Comparison of ENCODE assay signal across 11 cellular contexts in the genomic region with DNA sequence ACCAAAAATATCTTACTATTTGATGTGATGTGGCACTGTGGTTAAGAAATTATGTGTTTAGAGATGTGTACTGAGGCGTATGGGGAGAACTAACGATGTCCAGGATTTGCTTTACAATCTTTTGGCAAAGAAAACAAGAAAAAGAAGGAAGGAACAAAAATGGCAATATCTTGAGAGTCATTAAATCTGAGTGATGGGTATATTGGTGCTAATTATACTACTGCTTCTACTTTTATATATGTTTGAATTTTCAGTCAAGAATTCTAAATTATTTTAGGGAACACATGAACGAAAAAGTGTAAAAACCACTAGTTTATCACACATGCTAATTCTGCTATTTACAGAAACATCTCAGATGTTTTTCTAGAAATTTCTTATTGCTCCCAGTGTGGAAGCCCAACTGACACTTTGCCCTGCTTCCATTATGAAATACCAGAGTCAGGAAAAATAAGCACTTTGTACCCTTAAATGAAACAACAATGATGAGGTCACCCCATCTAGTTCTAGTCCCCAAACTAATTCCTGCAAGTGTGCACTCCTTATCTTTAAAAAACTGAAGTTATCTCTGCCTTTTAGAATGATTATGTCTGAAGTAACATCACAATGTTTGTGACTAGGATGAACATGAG. TPM values are rescaled to one million over a fixed set of nuclear protein-coding genes. Genes with fewer than 3 reads are reported as not detected.
"Had no signal": no experiment of that assay in that cellular context is flagged by ENCODE, and none has a peak within 500 bp of the region (broad histone marks: within the 10 kb centered on the region; RNA-seq: fewer than 3 reads in every experiment).

No MANE protein-coding gene starts in this region.

- H3K9me3 ChIP-seq: HAP-1 had no signal

- H3K4me3 ChIP-seq: GM23248, HAP-1, K562 had no signal

- H3K27ac ChIP-seq: GM23248, HL-60 had no signal

- H3K4me1 ChIP-seq: HAP-1 had no signal

- H3K9ac ChIP-seq: GM23248 had no signal

- H3K36me3 ChIP-seq: HAP-1 had no signal

- DNase-seq: GM23248, GOT3, H7, HFFc6, IMR-90 had no signal

- ATAC-seq: HCT116, K562 had no signal

RNA-seq across cellular contexts. Expression of a gene that starts 18.8 kb away (rescaled TPM):
- total RNA-seq: GM23248, H4, H7, HFFc6, HT1080, IMR-90 had no signal
- polyA plus RNA-seq: GM23248, IMR-90 had no signal

RNA-seq across cellular contexts. Expression of a gene that starts 31.8 kb away (rescaled TPM):
- total RNA-seq: GM23248, HFFc6, HT1080, IMR-90 had no signal
- polyA plus RNA-seq: GM23248, IMR-90, K562 had no signal
